10 cellular contexts compared by ENCODE assay signal in genomic region chr14:68633131-68633991, GRCh38.
DNase-seq lines count a peak whose midpoint lies in the region; ATAC-seq and TF ChIP-seq lines count a peak whose summit lies in the region.
"Had no signal": no experiment of that assay in that cellular context is flagged by ENCODE, and none has a peak within 500 bp of the region (broad histone marks: within the 10 kb centered on the region; RNA-seq: fewer than 3 reads in every experiment).

No MANE protein-coding gene starts in this region.

- no peak for ATAC-seq in GM21737 (IDR thresholded peaks at IDR 0.05; ENCODE audit: unreplicated experiment)
- no peak for ATAC-seq in HG03432 (IDR thresholded peaks at IDR 0.05; ENCODE audit: unreplicated experiment)

- H3K27me3 ChIP-seq in A673 (replicated peaks; ENCODE audit: insufficient read depth, low read depth, low read length, poor library complexity) (no peaks in the 10 kb centered on the region), neural progenitor cell (no peaks in the 10 kb centered on the region)
- no peaks in the 10 kb centered on the region for H3K27me3 ChIP-seq in CD8-positive, alpha-beta memory T cell (ENCODE audit: insufficient read depth, low read length, poor library complexity, severe bottlenecking)

- DNase-seq in A673 (ENCODE audit: low spot score) (peak; percentile 10), RPMI7951 (ENCODE audit: low read depth) (peak; percentile 77), fibroblast of peridontal ligament (ENCODE audit: extremely low read depth) (peak; percentile 64), neural progenitor cell (ENCODE audit: low spot score) (no peak), ureter (ENCODE audit: low spot score) (no peak)
- no peak for DNase-seq in CD8-positive, alpha-beta memory T cell
- DNase-seq: RPMI8226 had no signal

- H3K36me3 Mint-ChIP-seq in neural progenitor cell, result no peaks in the 10 kb centered on the region
- no peaks in the 10 kb centered on the region for H3K36me3 Mint-ChIP-seq in CD8-positive, alpha-beta memory T cell

- no peak overlapping the region for H2AFZ ChIP-seq in neural progenitor cell (replicated peaks)

- H3K9ac ChIP-seq in neural progenitor cell, result no peak overlapping the region

- H3K4me1 ChIP-seq in A673 (ENCODE audit: insufficient read depth, low read length, poor library complexity, severe bottlenecking) (peaks cover 19% of the 10 kb centered on the region), neural progenitor cell (peaks cover 30% of the 10 kb centered on the region)
- H3K4me1 ChIP-seq in CD8-positive, alpha-beta memory T cell (ENCODE audit: insufficient read depth, low read length), result peaks cover 13% of the 10 kb centered on the region

- no peak overlapping the region for H3K4me3 Mint-ChIP-seq in neural progenitor cell
- no peak overlapping the region for H3K4me3 Mint-ChIP-seq in CD8-positive, alpha-beta memory T cell

- H3K4me3 ChIP-seq in A673 (ENCODE audit: low read depth, low read length, poor library complexity, severe bottlenecking) (no peak overlapping the region), neural progenitor cell (no peak overlapping the region)
- no peak overlapping the region for H3K4me3 ChIP-seq in CD8-positive, alpha-beta memory T cell (ENCODE audit: low read length)

- intact Hi-C loops in A673 (cut with micrococcal nuclease; ENCODE audit: unreplicated experiment), result no loop called here

- peaks cover 2% of the 10 kb centered on the region for H3K9me3 Mint-ChIP-seq in neural progenitor cell
- H3K9me3 Mint-ChIP-seq in CD8-positive, alpha-beta memory T cell, result no peaks in the 10 kb centered on the region

- H3K27ac ChIP-seq in A673 (ENCODE audit: low read depth, low read length, poor library complexity, severe bottlenecking), result no peak overlapping the region
- no peak overlapping the region for H3K27ac ChIP-seq in neural progenitor cell
- H3K27ac ChIP-seq in CD8-positive, alpha-beta memory T cell (ENCODE audit: low read depth, low read length), result no peak overlapping the region
- H3K27ac ChIP-seq: HL-60 had no signal

- H3K4me1 Mint-ChIP-seq in neural progenitor cell, result peaks cover 43% of the 10 kb centered on the region
- peaks cover 2 to 10% (median 8%) of the 10 kb centered on the region in 3 donors for H3K4me1 Mint-ChIP-seq in CD8-positive, alpha-beta memory T cell

- no peaks in the 10 kb centered on the region for H4K20me1 ChIP-seq in neural progenitor cell (ENCODE audit: low read depth)

- H3K9me3 ChIP-seq in A673 (ENCODE audit: low read depth, low read length, poor library complexity, severe bottlenecking), result no peaks in the 10 kb centered on the region
- no peaks in the 10 kb centered on the region for H3K9me3 ChIP-seq in neural progenitor cell (ENCODE audit: low read depth)
- no peaks in the 10 kb centered on the region for H3K9me3 ChIP-seq in CD8-positive, alpha-beta memory T cell (ENCODE audit: low read length)

- peaks cover 12% of the 10 kb centered on the region for H3F3A ChIP-seq in neural progenitor cell (ENCODE audit: low read depth)

- H3K79me2 ChIP-seq in neural progenitor cell (ENCODE audit: low read depth), result no peaks in the 10 kb centered on the region

- H3K36me3 ChIP-seq in A673 (ENCODE audit: insufficient read depth, low read length, poor library complexity, severe bottlenecking) (no peaks in the 10 kb centered on the region), neural progenitor cell (no peaks in the 10 kb centered on the region)
- no peaks in the 10 kb centered on the region for H3K36me3 ChIP-seq in CD8-positive, alpha-beta memory T cell (ENCODE audit: insufficient read depth, low read length)

- CTCF ChIA-PET in A673 (lab: Charles Lee), result no interaction called here
- CTCF ChIA-PET in CD8-positive, alpha-beta memory T cell (lab: Charles Lee), result interaction anchor here (1.3 kb wide), 1 partner anchor 155 kb away, joined by 3 read pairs; no protein-coding TSS in a partner anchor

- H3K27ac Mint-ChIP-seq in neural progenitor cell, result peak overlapping the region; percentile 78
- no peak overlapping the region for H3K27ac Mint-ChIP-seq in CD8-positive, alpha-beta memory T cell

- H3K27me3 Mint-ChIP-seq in neural progenitor cell (ENCODE audit: insufficient read depth, low read depth), result peaks cover 12% of the 10 kb centered on the region
- no peaks in the 10 kb centered on the region for H3K27me3 Mint-ChIP-seq in CD8-positive, alpha-beta memory T cell

- POLR2A ChIA-PET in A673 (lab: Charles Lee; ENCODE audit: low non-redundant PET), result no interaction called here
- POLR2A ChIA-PET in CD8-positive, alpha-beta memory T cell (lab: Charles Lee), result no interaction called here

- no TSS peak for BruUV-seq in A673 (replicated peaks; lab: Mats Ljungman, UMichigan)

- TF ChIP-seq CTCF in A673 (conservative IDR thresholded peaks at IDR 0.05; ENCODE audit: low read depth, low read length) (no peak), neural progenitor cell (IDR thresholded peaks at IDR 0.05) (no peak)

- no peak overlapping the region for H3K4me2 ChIP-seq in neural progenitor cell

Comparison
In these comparisons a context has a peak if more than half of its experiments do, and no peak if none do; other contexts are left out.
1. DNase-seq: peak in A673 (single experiment), RPMI7951 (single experiment) and fibroblast of peridontal ligament (single experiment); none in neural progenitor cell (single experiment), CD8-positive, alpha-beta memory T cell (0 of 5) and ureter (single experiment).